ENCODE assay signal across 22 cellular contexts in the genomic region with DNA sequence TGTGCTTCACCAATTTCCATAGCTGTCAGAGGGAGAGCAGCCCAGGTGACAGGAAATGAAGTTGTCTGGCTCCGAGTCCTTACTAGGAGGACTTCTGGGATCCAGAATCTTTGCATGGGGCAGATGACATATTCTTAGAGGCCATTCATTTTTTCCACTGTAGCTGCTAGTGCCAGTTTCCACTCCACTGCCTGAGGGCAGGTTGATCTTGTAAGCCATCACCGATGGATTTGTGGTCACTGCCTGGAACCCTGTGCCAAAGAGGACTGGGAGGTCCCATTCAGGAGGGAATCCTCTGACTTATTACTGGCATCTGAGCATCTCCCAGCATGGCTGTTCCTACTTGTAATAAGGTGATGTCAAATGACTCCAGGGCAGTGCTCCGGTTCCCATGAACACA.
DNase-seq lines count a peak whose midpoint lies in the region; ATAC-seq and TF ChIP-seq lines count a peak whose summit lies in the region.
"Had no signal": no experiment of that assay in that cellular context is flagged by ENCODE, and none has a peak within 500 bp of the region (broad histone marks: within the 10 kb centered on the region; RNA-seq: fewer than 3 reads in every experiment).

No MANE protein-coding gene starts in this region.

- no peak overlapping the region for H3K9ac ChIP-seq in DND-41 (ENCODE audit: low read depth, low read length)
- no peak overlapping the region for H3K9ac ChIP-seq in GM23248
- H3K9ac ChIP-seq in fibroblast of lung (ENCODE audit: insufficient read depth, low read length), result no peak overlapping the region

- H3F3A ChIP-seq in GM23248 (ENCODE audit: insufficient read depth), result peaks cover 20% of the 10 kb centered on the region

- 0 out of 2 replicates have a peak, but pooled peaks cover 4% of the 10 kb centered on the region for H3K79me2 ChIP-seq in DND-41 (ENCODE audit: insufficient read depth, low read length)
- peaks cover 62% of the 10 kb centered on the region for H3K79me2 ChIP-seq in GM23248 (ENCODE audit: insufficient read depth)
- peaks cover 16% of the 10 kb centered on the region for H3K79me2 ChIP-seq in fibroblast of lung (ENCODE audit: control insufficient read depth, insufficient read depth, low read length)

- peak overlapping the region; percentile 74 for H3K4me3 Mint-ChIP-seq in activated T-helper 17 cell treated with anti-CD3 and anti-CD28 coated beads, Interleukin-2, amount 50 U/mL, for 72 hours
- H3K4me3 Mint-ChIP-seq: effector memory CD8-positive, alpha-beta T cell; stimulated activated memory B cell treated with anti-CD40 and anti-IgM and Interleukin-4, amounts not matched to agents 10 μg/mL and 1 μg/mL and 100 μg/mL, for 72 hours; WTC11 had no signal

- H3K27ac ChIP-seq in DND-41 (ENCODE audit: low read length) (no peak overlapping the region), GM23248 (no peak overlapping the region), fibroblast of lung (ENCODE audit: insufficient read depth, low read length) (no peak overlapping the region)
- H3K27ac ChIP-seq: brain microvascular endothelial cell, skin epidermis had no signal

- H3K9me3 Mint-ChIP-seq in activated T-helper 17 cell treated with anti-CD3 and anti-CD28 coated beads, Interleukin-2, amount 50 U/mL, for 72 hours, result no peaks in the 10 kb centered on the region
- H3K9me3 Mint-ChIP-seq: effector memory CD8-positive, alpha-beta T cell; stimulated activated memory B cell treated with anti-CD40 and anti-IgM and Interleukin-4, amounts not matched to agents 10 μg/mL and 1 μg/mL and 100 μg/mL, for 72 hours had no signal

- H3K9me2 ChIP-seq in GM23248 (ENCODE audit: insufficient read depth), result no peaks in the 10 kb centered on the region

- H3K4me1 ChIP-seq in DND-41 (ENCODE audit: insufficient read depth, low read length) (peaks cover 27% of the 10 kb centered on the region), GM23248 (ENCODE audit: insufficient read depth) (peaks cover 23% of the 10 kb centered on the region), fibroblast of lung (ENCODE audit: control insufficient read depth, extremely low read depth, insufficient read depth, low read length) (peaks cover 7% of the 10 kb centered on the region)

- no peaks in the 10 kb centered on the region for H3K27me3 ChIP-seq in DND-41 (ENCODE audit: insufficient read depth, low read length, poor library complexity)
- H3K27me3 ChIP-seq in GM23248 (replicated peaks; ENCODE audit: insufficient read depth), result no peaks in the 10 kb centered on the region
- H3K27me3 ChIP-seq in fibroblast of lung (ENCODE audit: control insufficient read depth, insufficient read depth, low read length), result no peaks in the 10 kb centered on the region
- H3K27me3 ChIP-seq: brain microvascular endothelial cell had no signal

- peaks cover 56% of the 10 kb centered on the region for H3K36me3 Mint-ChIP-seq in activated T-helper 17 cell treated with anti-CD3 and anti-CD28 coated beads, Interleukin-2, amount 50 U/mL, for 72 hours (ENCODE audit: low read depth)

- no peak for DNase-seq in DND-41
- peak; percentile 23 for DNase-seq in GM23248
- peak in 1 of 2 donors; percentile 13 for DNase-seq in fibroblast of lung (ENCODE audit: low read depth in 2 of 2)
- no peak for DNase-seq in islet precursor cell
- no peak for DNase-seq in NCI-H146 (lab: John Stamatoyannopoulos, UW)
- DNase-seq: activated CD4-positive, alpha-beta T cell treated with anti-CD3 and anti-CD28 coated beads, Interleukin-2, amount 50 U/mL, for 48 hours; AML-193; brain microvascular endothelial cell; effector memory CD8-positive, alpha-beta T cell; GOT3; mammary epithelial cell; NCI-H1436; NCI-H526; nucleus accumbens; stimulated activated CD4-positive, alpha-beta T cell treated with anti-CD3 and anti-CD28 coated beads, Interleukin-1b, Interleukin-23, amount 100 ng/mL, for 48 hours had no signal

- no peaks in the 10 kb centered on the region for H3K27me3 Mint-ChIP-seq in activated T-helper 17 cell treated with anti-CD3 and anti-CD28 coated beads, Interleukin-2, amount 50 U/mL, for 72 hours
- H3K27me3 Mint-ChIP-seq: stimulated activated memory B cell treated with anti-CD40 and anti-IgM and Interleukin-4, amounts not matched to agents 10 μg/mL and 1 μg/mL and 100 μg/mL, for 72 hours had no signal

- in situ Hi-C loops in GM23248 (cut with MboI), result no loop called here

- TF ChIP-seq CTCF in DND-41 (IDR thresholded peaks at IDR 0.05; ENCODE audit: borderline replicate concordance, extremely low read depth, low read length, poor library complexity, severe bottlenecking) (no peak), fibroblast of lung (conservative IDR thresholded peaks at IDR 0.05 in 1 of 2, IDR thresholded peaks at IDR 0.05 in 1 of 2; ENCODE audit: low read depth in 1 of 2, low read length in 2 of 2) (no peak)

- peaks cover 13% of the 10 kb centered on the region for H3K4me1 Mint-ChIP-seq in activated T-helper 17 cell treated with anti-CD3 and anti-CD28 coated beads, Interleukin-2, amount 50 U/mL, for 72 hours

- no peak overlapping the region for H2AFZ ChIP-seq in DND-41 (ENCODE audit: low read depth, low read length)
- H2AFZ ChIP-seq in GM23248, result no peak overlapping the region
- no peak overlapping the region for H2AFZ ChIP-seq in fibroblast of lung (ENCODE audit: low read length)

- H3K4me3 ChIP-seq in DND-41 (ENCODE audit: low read depth in 1 of 2, low read length in 2 of 2), result no peak overlapping the region
- no peak overlapping the region for H3K4me3 ChIP-seq in GM23248
- peak overlapping the region in 1 of 4 experiments; percentile 87 for H3K4me3 ChIP-seq in fibroblast of lung (replicated peaks in 1 of 4; ENCODE audit: control extremely low read depth in 1 of 4, insufficient read depth in 1 of 4, low read depth in 3 of 4, low read length in 4 of 4)
- H3K4me3 ChIP-seq: skin epidermis had no signal

- 0 out of 2 replicates have a peak, but pooled peaks cover 15% of the 10 kb centered on the region for H4K20me1 ChIP-seq in DND-41 (ENCODE audit: insufficient read depth, low read length)
- H4K20me1 ChIP-seq in GM23248 (ENCODE audit: insufficient read depth), result no peaks in the 10 kb centered on the region
- H4K20me1 ChIP-seq in fibroblast of lung (ENCODE audit: control insufficient read depth, extremely low read depth, insufficient read depth, low read length), result no peaks in the 10 kb centered on the region

- WGBS in GM23248 (ENCODE audit: low coverage in 1 of 2, low lambda C conversion rate in 2 of 2, missing lambda C conversion rate in 2 of 2), 2 experiments, result 91% methylated on average over 3 of the region's 3 CpGs

- H3K4me2 ChIP-seq in DND-41 (ENCODE audit: insufficient read depth, low read length), result peak overlapping the region; percentile 44; the same call in 1 of the 2 replicates
- H3K4me2 ChIP-seq in GM23248 (ENCODE audit: unreplicated experiment), result no peak overlapping the region
- peak overlapping the region; percentile 21 for H3K4me2 ChIP-seq in fibroblast of lung (ENCODE audit: extremely low read depth, insufficient read depth, low read length)

- H3K9me3 ChIP-seq in DND-41 (ENCODE audit: insufficient read depth, low read length, severe bottlenecking) (no peaks in the 10 kb centered on the region), GM23248 (ENCODE audit: low read depth) (no peaks in the 10 kb centered on the region), fibroblast of lung (ENCODE audit: control insufficient read depth, insufficient read depth, low read depth, low read length) (no peaks in the 10 kb centered on the region)

- ATAC-seq in DND-41 (ENCODE audit: insufficient read depth, low read depth) (no peak), HG03097 (IDR thresholded peaks at IDR 0.05; ENCODE audit: low FRiP score, unreplicated experiment) (no peak)
- ATAC-seq in activated T-helper 17 cell treated with anti-CD3 and anti-CD28 coated beads, Interleukin-2, amount 50 U/mL, for 72 hours (replicated peaks), result no peak
- ATAC-seq: effector memory CD8-positive, alpha-beta T cell; SK-N-SH treated with all-trans-retinoic acid at 6 μM for 48 hours; stimulated activated memory B cell treated with anti-CD40 and anti-IgM and Interleukin-4, amounts not matched to agents 10 μg/mL and 1 μg/mL and 100 μg/mL, for 72 hours; WTC11 had no signal

- H3K27ac Mint-ChIP-seq in activated T-helper 17 cell treated with anti-CD3 and anti-CD28 coated beads, Interleukin-2, amount 50 U/mL, for 72 hours, result no peak overlapping the region
- H3K27ac Mint-ChIP-seq: effector memory CD8-positive, alpha-beta T cell; stimulated activated memory B cell treated with anti-CD40 and anti-IgM and Interleukin-4, amounts not matched to agents 10 μg/mL and 1 μg/mL and 100 μg/mL, for 72 hours; T-helper 2 cell treated with Interferon-gamma antibody and Interleukin-4, amounts not matched to agents 5 μg/mL and 100 μg/mL, for 36 hours; WTC11 had no signal

- H3K36me3 ChIP-seq in DND-41 (ENCODE audit: insufficient read depth, low read length) (no peaks in the 10 kb centered on the region), GM23248 (ENCODE audit: low read depth) (0 out of 2 replicates have a peak, but pooled peaks cover 6% of the 10 kb centered on the region), fibroblast of lung (ENCODE audit: control insufficient read depth, insufficient read depth, low read length) (peaks cover 2% of the 10 kb centered on the region)
